Comparison of ENCODE assay signal across 23 cellular contexts in genomic region chr14:65753061-65753460, GRCh38.
"Had no signal": no experiment of that assay in that cellular context is flagged by ENCODE, and none has a peak within 500 bp of the region (broad histone marks: within the 10 kb centered on the region; RNA-seq: fewer than 3 reads in every experiment).

No MANE protein-coding gene starts in this region.

- H3K4me3 Mint-ChIP-seq: immature natural killer cell; natural killer cell treated with Interleukin-12 subunit alpha and Interleukin-12 subunit beta and Interleukin-15 and Interleukin-18, amount 100 ng/mL, for 72 hours; neural progenitor cell had no signal

- H3K27ac ChIP-seq: coronary artery, epithelial cell of prostate, esophagus squamous epithelium, gastroesophageal sphincter, neural progenitor cell, ovary, right atrium auricular region, suprapubic skin, thyroid gland, upper lobe of right lung had no signal

- H3K36me3 Mint-ChIP-seq: immature natural killer cell; natural killer cell treated with Interleukin-12 subunit alpha and Interleukin-12 subunit beta and Interleukin-15 and Interleukin-18, amount 100 ng/mL, for 72 hours; neural progenitor cell had no signal

- H3K36me3 ChIP-seq: esophagus squamous epithelium, gastroesophageal sphincter, neural progenitor cell, ovary, right atrium auricular region, suprapubic skin, thyroid gland, upper lobe of right lung had no signal

- DNase-seq: caudate nucleus; effector CD8-positive, alpha-beta T cell; esophagus squamous epithelium; foreskin fibroblast; glutamatergic neuron; immature natural killer cell; left ventricle myocardium superior; nucleus accumbens; ovary; stimulated activated CD4-positive, alpha-beta T cell treated with anti-CD3 and anti-CD28 coated beads, Interleukin-2, amount 100 ng/mL, for 48 hours; stimulated activated naive CD4-positive, alpha-beta T cell treated with Interleukin-2 at 50 U/mL for 16 hours; thyroid gland; upper lobe of right lung had no signal

- H3K4me1 ChIP-seq: esophagus squamous epithelium, gastroesophageal sphincter, right atrium auricular region, suprapubic skin, upper lobe of right lung had no signal

- H3K9me3 ChIP-seq: esophagus squamous epithelium, gastroesophageal sphincter, ovary, right atrium auricular region, suprapubic skin, thyroid gland, upper lobe of right lung had no signal

- H3K27me3 Mint-ChIP-seq: natural killer cell treated with Interleukin-12 subunit alpha and Interleukin-12 subunit beta and Interleukin-15 and Interleukin-18, amount 100 ng/mL, for 72 hours had no signal

- H3K27me3 ChIP-seq: esophagus squamous epithelium, neural progenitor cell, ovary, right atrium auricular region, suprapubic skin, thyroid gland, upper lobe of right lung had no signal

- H3K9me3 Mint-ChIP-seq: immature natural killer cell; natural killer cell treated with Interleukin-12 subunit alpha and Interleukin-12 subunit beta and Interleukin-15 and Interleukin-18, amount 100 ng/mL, for 72 hours; neural progenitor cell had no signal

- H3K4me3 ChIP-seq: coronary artery, esophagus squamous epithelium, gastroesophageal sphincter, neural progenitor cell, ovary, right atrium auricular region, smooth muscle cell, suprapubic skin, thyroid gland, upper lobe of right lung had no signal

- H3K4me1 Mint-ChIP-seq: immature natural killer cell had no signal

- ATAC-seq: gastroesophageal sphincter; left ventricle myocardium superior; natural killer cell treated with Interleukin-12 subunit alpha and Interleukin-12 subunit beta and Interleukin-15 and Interleukin-18, amount 100 ng/mL, for 72 hours; upper lobe of right lung had no signal

- H3K9ac ChIP-seq: neural progenitor cell had no signal

- FAIRE-seq: endometrium, keratinocyte had no signal

- H3K27ac Mint-ChIP-seq: immature natural killer cell; natural killer cell treated with Interleukin-12 subunit alpha and Interleukin-12 subunit beta and Interleukin-15 and Interleukin-18, amount 100 ng/mL, for 72 hours; neural progenitor cell had no signal
